In the genomic region with DNA sequence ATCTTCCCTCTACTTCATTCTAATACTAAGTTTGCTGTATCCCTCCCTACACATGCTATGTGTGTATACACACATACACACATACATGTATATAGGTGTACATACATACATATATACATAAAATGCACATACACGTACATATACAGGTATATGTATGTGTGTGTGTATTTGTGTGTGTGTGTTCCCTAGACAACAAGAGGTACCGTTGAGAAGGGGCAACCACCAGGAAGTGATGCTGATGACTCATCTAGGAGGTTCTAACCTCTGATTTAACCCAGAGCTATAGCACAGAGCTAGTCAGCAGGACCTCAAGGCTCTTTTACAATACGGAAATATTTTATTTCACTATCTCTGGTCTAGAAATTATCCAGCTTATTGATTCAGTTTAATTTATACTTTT, we compare ENCODE assay signal across 8 cellular contexts.
DNase-seq lines count a peak whose midpoint lies in the region; ATAC-seq, FAIRE-seq and TF ChIP-seq lines count a peak whose summit lies in the region.

No MANE protein-coding gene starts in this region.

- H3K4me1 ChIP-seq in Karpas-422 (ENCODE audit: low read length) = no peaks in the 10 kb centered on the region
- peaks cover 23% of the 10 kb centered on the region for H3K4me1 ChIP-seq in left ventricle myocardium inferior

- H2AFZ ChIP-seq in Karpas-422 (ENCODE audit: low read length) = no peak overlapping the region

- no peak overlapping the region for H3K9ac ChIP-seq in Karpas-422 (ENCODE audit: low read length)

- no peak for TF ChIP-seq CTCF in left ventricle myocardium inferior (IDR thresholded peaks at IDR 0.05; ENCODE audit: borderline replicate concordance)

- no peak overlapping the region for H3K4me3 ChIP-seq in Karpas-422 (ENCODE audit: low read length)
- no peak overlapping the region for H3K4me3 ChIP-seq in left ventricle myocardium inferior

- no peaks in the 10 kb centered on the region for H3K9me2 ChIP-seq in Karpas-422 (replicated peaks; ENCODE audit: insufficient read depth, low read length)

- H3K9me3 ChIP-seq in KOPT-K1 (ENCODE audit: insufficient read depth, low read length, poor library complexity, severe bottlenecking) = no peaks in the 10 kb centered on the region
- no peaks in the 10 kb centered on the region for H3K9me3 ChIP-seq in Karpas-422 (ENCODE audit: low read length)
- H3K9me3 ChIP-seq in left ventricle myocardium inferior (replicated peaks) = no peaks in the 10 kb centered on the region

- intact Hi-C loops in left ventricle myocardium inferior (cut with micrococcal nuclease) = no loop called here
- intact Hi-C loops in cardiac septum (cut with DNase I) = loop anchor here (5.0 kb wide), 3 partner anchors 89 to 289 kb away; no protein-coding TSS in a partner anchor

- H3K27ac ChIP-seq in KOPT-K1 (ENCODE audit: low read depth, low read length, poor library complexity, severe bottlenecking) = peak overlapping the region; percentile 9
- no peak overlapping the region for H3K27ac ChIP-seq in Karpas-422 (ENCODE audit: low read length)
- H3K27ac ChIP-seq in left ventricle myocardium inferior (replicated peaks) = no peak overlapping the region

- DNase-seq in GM12891 (ENCODE audit: insufficient read length, low spot score) = no peak
- peak; percentile 15 for DNase-seq in activated CD4-positive, alpha-beta T cell treated with anti-CD3 and anti-CD28 coated beads, Interleukin-2, amount 50 U/mL, for 1 hour
- peak; percentile 67 for DNase-seq in islet precursor cell
- DNase-seq in Karpas-422 = no peak
- no peak for DNase-seq in left ventricle myocardium inferior
- no peak for DNase-seq in cardiac septum (ENCODE audit: low spot score)

- H3K36me3 ChIP-seq in KOPT-K1 (ENCODE audit: insufficient read depth, low read length) = no peaks in the 10 kb centered on the region
- no peaks in the 10 kb centered on the region for H3K36me3 ChIP-seq in Karpas-422 (ENCODE audit: insufficient read depth, low read length)
- H3K36me3 ChIP-seq in left ventricle myocardium inferior = no peaks in the 10 kb centered on the region

- H3K79me2 ChIP-seq in Karpas-422 (ENCODE audit: low read length) = no peaks in the 10 kb centered on the region

- no peak for TF ChIP-seq POLR2A in GM12891 (IDR thresholded peaks at IDR 0.05; ENCODE audit: low read depth, low read length)

- H3K27me3 ChIP-seq in Karpas-422 (ENCODE audit: low read length) (no peaks in the 10 kb centered on the region; the same call in 1 of the 2 replicates), left ventricle myocardium inferior (ENCODE audit: low read depth) (no peaks in the 10 kb centered on the region)

- ATAC-seq in GM21717 (IDR thresholded peaks at IDR 0.05; ENCODE audit: unreplicated experiment) = peak; percentile 72

- no peak overlapping the region for H3K4me2 ChIP-seq in Karpas-422 (ENCODE audit: low read depth, low read length, poor library complexity, severe bottlenecking)

- no peaks in the 10 kb centered on the region for H4K20me1 ChIP-seq in Karpas-422 (ENCODE audit: insufficient read depth, low read depth, low read length)

- FAIRE-seq in GM12891 (lab: Jason Lieb, UNC) = peak; percentile 96

TF ChIP-seq in GM12891, 5 proteins besides CTCF, POLR2A, EP300 and RAD21:
- TF ChIP-seq POLR2AphosphoS5 (IDR thresholded peaks at IDR 0.05; ENCODE audit: low read depth, low read length) (no peak), SPI1 (IDR thresholded peaks at IDR 0.05; ENCODE audit: low read depth, low read length) (peak; percentile 59), TAF1 (IDR thresholded peaks at IDR 0.05; ENCODE audit: low read depth, low read length) (no peak)

Comparison
In these comparisons a context has a peak if more than half of its experiments do, and no peak if none do; other contexts are left out.
1. DNase-seq: peak in activated CD4-positive, alpha-beta T cell treated with anti-CD3 and anti-CD28 coated beads, Interleukin-2, amount 50 U/mL, for 1 hour (single experiment) and islet precursor cell (single experiment); none in GM12891 (single experiment), Karpas-422 (single experiment), left ventricle myocardium inferior (single experiment) and cardiac septum (single experiment).